1 cellular context compared by ENCODE assay signal in the genomic region with DNA sequence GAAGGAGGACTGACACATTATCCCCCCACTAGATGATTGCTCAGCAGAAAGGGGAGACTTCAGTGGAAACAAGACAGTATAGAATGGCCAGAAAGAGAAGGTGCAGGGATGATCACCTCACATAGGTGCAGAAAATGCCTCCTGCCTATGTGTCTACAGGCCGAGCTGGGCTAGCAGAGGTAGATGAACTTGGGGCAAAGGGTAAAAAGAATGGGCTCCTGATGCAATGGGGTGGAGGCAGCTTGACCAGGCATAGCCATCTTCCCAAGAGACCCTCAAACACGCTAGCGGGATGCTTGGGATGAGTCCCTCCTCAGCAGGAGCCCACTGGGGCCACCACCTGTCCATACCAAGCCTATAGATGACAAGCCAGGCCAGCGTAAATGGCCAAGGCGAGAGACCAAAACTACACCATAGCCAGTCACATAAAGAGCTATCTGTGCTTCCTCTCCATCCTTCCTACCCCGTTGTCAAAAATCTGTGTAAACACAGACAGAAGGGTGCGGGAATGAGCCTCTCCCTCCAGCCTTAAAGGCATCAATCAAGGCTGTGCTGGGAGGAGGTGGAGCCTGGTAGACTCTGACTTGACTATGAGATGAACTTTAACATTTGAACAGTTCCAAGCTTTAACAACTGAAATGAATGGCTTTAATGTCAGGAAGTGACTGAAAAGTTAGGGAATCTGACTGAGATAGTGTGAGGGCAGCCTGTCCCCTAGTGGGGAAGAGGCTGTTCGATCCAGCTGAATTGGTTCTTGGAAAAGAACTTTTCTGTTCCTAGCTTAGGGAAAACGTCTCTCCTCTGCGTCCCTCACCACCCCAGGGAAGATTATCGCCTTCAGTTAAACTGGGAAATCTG.
TF ChIP-seq lines count a peak whose summit lies in the region.

No MANE protein-coding gene starts in this region.

TF ChIP-seq in H1, 55 proteins besides CTCF, POLR2A, EP300 and RAD21:
- TF ChIP-seq NANOG (IDR thresholded peaks at IDR 0.05; ENCODE audit: insufficient read depth, low read depth, low read length, poor library complexity, severe bottlenecking) (no peak), TAF7 (optimal IDR thresholded peaks at IDR 0.05; ENCODE audit: borderline replicate concordance, low read depth, low read length) (no peak), ASH2L (IDR thresholded peaks at IDR 0.05; ENCODE audit: low read length) (no peak), HDAC6 (IDR thresholded peaks at IDR 0.05; ENCODE audit: low read depth, low read length) (no peak), JUND (IDR thresholded peaks at IDR 0.05; ENCODE audit: low read length) (no peak), RNF2 (IDR thresholded peaks at IDR 0.05; ENCODE audit: borderline replicate concordance, low read depth, low read length, missing control alignments, poor library complexity, severe bottlenecking) (no peak), KDM1A (IDR thresholded peaks at IDR 0.05; ENCODE audit: borderline replicate concordance, low read length) (no peak), POLR2AphosphoS5 (IDR thresholded peaks at IDR 0.05; ENCODE audit: low read depth, low read length) (no peak), CBX8 (IDR thresholded peaks at IDR 0.05; ENCODE audit: borderline replicate concordance, low read depth, low read length) (no peak), GABPA (IDR thresholded peaks at IDR 0.05; ENCODE audit: borderline replicate concordance, insufficient read depth, low read length) (no peak), SAP30 (IDR thresholded peaks at IDR 0.05; ENCODE audit: insufficient read depth, insufficient replicate concordance, low read length) (no peak), BCL11A (IDR thresholded peaks at IDR 0.05; ENCODE audit: low read depth in 2 of 2, low read length in 2 of 2) (no peak), SIRT6 (IDR thresholded peaks at IDR 0.05; ENCODE audit: low read length) (no peak), BACH1 (IDR thresholded peaks at IDR 0.05; ENCODE audit: low read length) (no peak), TEAD4 (IDR thresholded peaks at IDR 0.05; ENCODE audit: low read depth, low read length) (no peak), JUN (IDR thresholded peaks at IDR 0.05; ENCODE audit: low read depth, low read length) (no peak), SP1 (IDR thresholded peaks at IDR 0.05; ENCODE audit: low read depth, low read length) (no peak)
- TF ChIP-seq, protein P1, sequence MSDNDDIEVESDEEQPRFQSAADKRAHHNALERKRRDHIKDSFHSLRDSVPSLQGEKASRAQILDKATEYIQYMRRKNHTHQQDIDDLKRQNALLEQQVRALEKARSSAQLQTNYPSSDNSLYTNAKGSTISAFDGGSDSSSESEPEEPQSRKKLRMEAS (IDR thresholded peaks at IDR 0.05), result no peak
TF ChIP-seq in H1: peak in this region for 0.
